ENCODE assay signal across 8 cellular contexts in the genomic region with DNA sequence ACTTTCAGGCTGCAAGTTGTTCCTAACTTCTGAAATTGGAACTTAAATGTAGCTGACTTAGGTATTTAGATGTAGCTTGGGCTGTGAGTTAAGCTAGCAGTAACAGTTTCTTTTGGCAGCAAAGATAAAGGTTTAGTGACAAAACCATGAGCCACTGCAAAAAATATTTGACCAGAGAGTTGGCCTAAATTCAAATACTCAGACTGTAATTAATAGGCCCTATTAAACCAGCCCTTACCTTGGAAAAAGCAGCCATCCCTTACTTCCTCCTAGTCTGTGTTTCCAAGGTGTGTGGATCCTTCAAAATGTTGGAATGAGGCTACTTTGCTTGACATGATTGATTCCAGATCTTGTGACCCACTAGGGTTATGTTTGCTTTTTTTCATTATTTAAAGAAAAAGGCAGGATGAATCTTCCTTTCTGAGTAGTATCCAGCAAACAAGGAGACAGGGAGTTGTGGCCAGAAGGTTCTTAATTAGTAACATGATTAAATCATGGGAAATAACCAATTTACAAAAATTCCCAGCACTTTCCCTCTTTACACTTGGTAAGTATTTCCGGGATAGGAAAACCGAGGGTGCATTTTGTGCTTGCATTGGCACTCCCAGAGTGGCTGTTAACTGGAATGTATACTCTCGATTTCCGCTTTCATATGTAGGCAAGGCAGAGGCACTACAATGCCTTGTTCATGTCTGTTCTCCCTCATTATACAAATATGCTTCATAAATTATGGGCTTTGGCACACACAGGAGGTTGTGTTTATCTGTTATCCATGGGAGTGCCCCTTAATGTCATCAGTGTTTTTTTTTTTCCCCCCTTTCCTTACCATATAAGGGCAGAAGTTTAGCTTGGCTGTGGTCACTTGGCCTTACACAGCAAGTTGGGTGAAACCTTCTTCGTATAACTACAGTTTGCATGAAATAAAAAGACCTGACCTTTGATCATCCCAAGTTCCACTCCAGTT. TPM values are rescaled to one million over a fixed set of nuclear protein-coding genes. Genes with fewer than 3 reads are reported as not detected.
DNase-seq lines count a peak whose midpoint lies in the region; ATAC-seq, FAIRE-seq and TF ChIP-seq lines count a peak whose summit lies in the region.

No MANE protein-coding gene starts in this region.

- WGBS in pancreas, 2 donors = 50 to 57% methylated on average over 5 of the region's 5 CpGs

- peak overlapping the region; percentile 40 to 78 for H3K9ac ChIP-seq in duodenal mucosa (ENCODE audit: low read depth in 1 of 2, low read length in 2 of 2)

- H3K9me3 ChIP-seq in duodenal mucosa (ENCODE audit: control insufficient read depth in 1 of 2, low read length in 2 of 2) (no peaks in the 10 kb centered on the region), pancreas (no peaks in the 10 kb centered on the region)

- H3K4me1 ChIP-seq in duodenal mucosa (ENCODE audit: control insufficient read depth in 1 of 2, insufficient read depth in 2 of 2, low read length in 2 of 2) = peaks cover 58 to 62% of the 10 kb centered on the region in 2 donors
- H3K4me1 ChIP-seq in pancreas = peaks cover 19 to 69% (median 45%) of the 10 kb centered on the region in 3 donors

- no peak for TF ChIP-seq CTCF in pancreas (IDR thresholded peaks at IDR 0.05)

- no peaks in the 10 kb centered on the region for H3K27me3 ChIP-seq in duodenal mucosa (ENCODE audit: control insufficient read depth in 1 of 2, insufficient read depth in 2 of 2, low read length in 2 of 2)
- no peaks in the 10 kb centered on the region for H3K27me3 ChIP-seq in pancreas

- H3K36me3 ChIP-seq in duodenal mucosa (ENCODE audit: control insufficient read depth in 1 of 2, insufficient read depth in 2 of 2, low read length in 2 of 2) (peaks cover 0 to 3% of the 10 kb centered on the region in 2 donors), pancreas (no peaks in the 10 kb centered on the region)

- peak overlapping the region; percentile 80 to 92 for H3K4me3 ChIP-seq in duodenal mucosa (ENCODE audit: low read depth in 1 of 2, low read length in 2 of 2)
- peak overlapping the region in 1 of 4 donors; percentile 90 for H3K4me3 ChIP-seq in pancreas

- peak; percentile 7 for DNase-seq in DMS153 treated with DMSO at 0.1 percent for 48 hours (lab: John Stamatoyannopoulos, UW; ENCODE audit: unreplicated experiment)
- peak; percentile 35 for DNase-seq in NCI-H446 treated with DMSO at 0.1 percent for 48 hours (lab: John Stamatoyannopoulos, UW)
- no peak for DNase-seq in pancreas
- no peak for DNase-seq in GOT3 (lab: John Stamatoyannopoulos, UW)
- DNase-seq in germinal center (ENCODE audit: low spot score) = no peak
- DNase-seq in stimulated activated naive CD4-positive, alpha-beta T cell treated with Interleukin-2 at 50 U/mL for 16 hours (lab: John Stamatoyannopoulos, UW) = no peak

- H3K27ac ChIP-seq in duodenal mucosa (ENCODE audit: low read depth, low read length) (peak overlapping the region; percentile 85), pancreas (peak overlapping the region in 3 of 4 donors; percentile 23 to 93 (median 93))

- intact Hi-C loops in pancreas (cut with DNase I) = no loop called here

- ATAC-seq in pancreas = no peak
- ATAC-seq in HG03135 (IDR thresholded peaks at IDR 0.05; ENCODE audit: unreplicated experiment) = no peak

- FAIRE-seq in pancreas (lab: Jason Lieb, UNC) = peak; percentile 89

RNA-seq across cellular contexts. Expression of a gene that starts 8.5 kb away (rescaled TPM):
- total RNA-seq in pancreas = 100 to 1,000 TPM; 114 to 359 (median 249) TPM
- polyA plus RNA-seq in pancreas = 100 to 1,000 TPM; 304 to 482 TPM

Comparison
In these comparisons a context has a peak if more than half of its experiments do, and no peak if none do; other contexts are left out.
1. DNase-seq: peak in DMS153 treated with DMSO at 0.1 percent for 48 hours (single experiment) and NCI-H446 treated with DMSO at 0.1 percent for 48 hours (single experiment); none in pancreas (0 of 6), GOT3 (single experiment), germinal center (single experiment) and stimulated activated naive CD4-positive, alpha-beta T cell treated with Interleukin-2 at 50 U/mL for 16 hours (single experiment).